ENCODE assay signal across 1 cellular context in genomic region chr9:124809741-124810500, GRCh38.
TF ChIP-seq lines count a peak whose summit lies in the region.

No MANE protein-coding gene starts in this region.

TF ChIP-seq in H1, 55 proteins besides CTCF, POLR2A, EP300 and RAD21:
- TF ChIP-seq RBBP5 (IDR thresholded peaks at IDR 0.05; ENCODE audit: borderline replicate concordance, low read depth, low read length) (no peak), SIRT6 (IDR thresholded peaks at IDR 0.05; ENCODE audit: low read length) (no peak), SIX5 (IDR thresholded peaks at IDR 0.05; ENCODE audit: low read depth, low read length) (no peak), SP1 (IDR thresholded peaks at IDR 0.05; ENCODE audit: low read depth, low read length) (no peak), FOSL1 (IDR thresholded peaks at IDR 0.05; ENCODE audit: insufficient read depth, low read depth, low read length) (no peak), ZNF274 (IDR thresholded peaks at IDR 0.05; ENCODE audit: borderline replicate concordance, extremely low read depth, low read length) (no peak), BRCA1 (IDR thresholded peaks at IDR 0.05; ENCODE audit: low read depth, low read length) (no peak), NRF1 (IDR thresholded peaks at IDR 0.05; ENCODE audit: low read depth, low read length) (no peak), KDM5A (IDR thresholded peaks at IDR 0.05; ENCODE audit: low read length) (no peak), ATF2 (IDR thresholded peaks at IDR 0.05; ENCODE audit: low read length) (no peak), E2F6 (IDR thresholded peaks at IDR 0.05) (no peak), PHF8 (conservative IDR thresholded peaks at IDR 0.05; ENCODE audit: low read depth, low read length) (no peak), SUZ12 (IDR thresholded peaks at IDR 0.05; ENCODE audit: low read length) (no peak), POU5F1 (IDR thresholded peaks at IDR 0.05; ENCODE audit: low read depth, low read length) (no peak), SRF (IDR thresholded peaks at IDR 0.05; ENCODE audit: low read depth, low read length) (no peak)
- TF ChIP-seq, protein P1, sequence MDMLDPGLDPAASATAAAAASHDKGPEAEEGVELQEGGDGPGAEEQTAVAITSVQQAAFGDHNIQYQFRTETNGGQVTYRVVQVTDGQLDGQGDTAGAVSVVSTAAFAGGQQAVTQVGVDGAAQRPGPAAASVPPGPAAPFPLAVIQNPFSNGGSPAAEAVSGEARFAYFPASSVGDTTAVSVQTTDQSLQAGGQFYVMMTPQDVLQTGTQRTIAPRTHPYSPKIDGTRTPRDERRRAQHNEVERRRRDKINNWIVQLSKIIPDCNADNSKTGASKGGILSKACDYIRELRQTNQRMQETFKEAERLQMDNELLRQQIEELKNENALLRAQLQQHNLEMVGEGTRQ (IDR thresholded peaks at IDR 0.05; ENCODE audit: low read length), result no peak
